In genomic region chr6:24668066-24668996, GRCh38 we compare ENCODE assay signal across 8 cellular contexts. TPM values are rescaled to one million over a fixed set of nuclear protein-coding genes. Genes with fewer than 3 reads are reported as not detected.
A peak's percentile ranks its signal among the peaks of the same experiment; 100 is the strongest.
DNase-seq lines count a peak whose midpoint lies in the region; ATAC-seq and TF ChIP-seq lines count a peak whose summit lies in the region.
"Not testable (repeated sequence)": the region's sequence is repeated elsewhere in the genome, so short reads cannot be mapped to it uniquely, and the experiment has no call there.

No MANE protein-coding gene starts in this region.

- H3K27me3 Mint-ChIP-seq in T-helper 2 cell treated with Interferon-gamma antibody and Interleukin-4, amounts not matched to agents 5 μg/mL and 100 μg/mL, for 36 hours (ENCODE audit: low read depth); activated naive CD8-positive, alpha-beta T cell treated with anti-CD3 and anti-CD28 coated beads, Interleukin-2, amount 50 U/mL, for 24 hours: not testable (repeated sequence)

- H2AFZ ChIP-seq in ACC112 (ENCODE audit: low read length, unreplicated experiment); fibroblast of lung (ENCODE audit: low read length): not testable (repeated sequence)
- peak overlapping the region; percentile 98 for H2AFZ ChIP-seq in GM23248

- peaks cover 45% of the 10 kb centered on the region for H3K36me3 Mint-ChIP-seq in T-helper 2 cell treated with Interferon-gamma antibody and Interleukin-4, amounts not matched to agents 5 μg/mL and 100 μg/mL, for 36 hours (ENCODE audit: low read depth)
- peaks cover 49% of the 10 kb centered on the region for H3K36me3 Mint-ChIP-seq in activated naive CD8-positive, alpha-beta T cell treated with anti-CD3 and anti-CD28 coated beads, Interleukin-2, amount 50 U/mL, for 24 hours (ENCODE audit: low read depth)

- H3K4me2 ChIP-seq in GM23248 (ENCODE audit: unreplicated experiment) (peak overlapping the region; percentile 95), fibroblast of lung (ENCODE audit: extremely low read depth, insufficient read depth, low read length) (peak overlapping the region; percentile 91), skeletal muscle satellite cell (ENCODE audit: low read length) (peak overlapping the region; percentile 97)

- H3K4me3 ChIP-seq in ACC112 (ENCODE audit: low read depth, low read length): peak overlapping the region; percentile 88
- peak overlapping the region; percentile 95 for H3K4me3 ChIP-seq in GM23248
- H3K4me3 ChIP-seq in NB4 (ENCODE audit: low read depth, low read length): peak overlapping the region; percentile 87
- H3K4me3 ChIP-seq in fibroblast of lung (replicated peaks in 1 of 4; ENCODE audit: control extremely low read depth in 1 of 4, insufficient read depth in 1 of 4, low read depth in 3 of 4, low read length in 4 of 4): peak overlapping the region in 1 of 4 experiments; percentile 79
- peak overlapping the region; percentile 97 for H3K4me3 ChIP-seq in lower lobe of right lung
- H3K4me3 ChIP-seq in skeletal muscle satellite cell (ENCODE audit: low read length): peak overlapping the region; percentile 95

- peaks cover 32% of the 10 kb centered on the region for H3K4me1 Mint-ChIP-seq in T-helper 2 cell treated with Interferon-gamma antibody and Interleukin-4, amounts not matched to agents 5 μg/mL and 100 μg/mL, for 36 hours (ENCODE audit: low read depth)
- peaks cover 52% of the 10 kb centered on the region for H3K4me1 Mint-ChIP-seq in activated naive CD8-positive, alpha-beta T cell treated with anti-CD3 and anti-CD28 coated beads, Interleukin-2, amount 50 U/mL, for 24 hours

- H3K9ac ChIP-seq in GM23248: peak overlapping the region; percentile 95
- not testable (repeated sequence) for H3K9ac ChIP-seq in fibroblast of lung (ENCODE audit: insufficient read depth, low read length); skeletal muscle satellite cell (ENCODE audit: low read depth, low read length)

- TF ChIP-seq POLR2A in NB4 (IDR thresholded peaks at IDR 0.05; ENCODE audit: extremely low read depth, insufficient read length): not testable (repeated sequence)

- 87 to 89% methylated on average over 17 to 18 of the region's 18 CpGs for WGBS in GM23248 (ENCODE audit: low coverage in 1 of 2, low lambda C conversion rate in 2 of 2, missing lambda C conversion rate in 2 of 2), 2 experiments

- in situ Hi-C loops in GM23248 (cut with MboI): not testable (repeated sequence)

- not testable (repeated sequence) for H3K9me2 ChIP-seq in GM23248 (ENCODE audit: insufficient read depth)

- intact Hi-C loops in lower lobe of right lung (cut with DNase I): not testable (repeated sequence)

- peaks cover 23% of the 10 kb centered on the region for H3K4me1 ChIP-seq in ACC112 (ENCODE audit: control insufficient read depth, insufficient read depth, low read length, unreplicated experiment)
- peaks cover 20% of the 10 kb centered on the region for H3K4me1 ChIP-seq in GM23248 (ENCODE audit: insufficient read depth)
- not testable (repeated sequence) for H3K4me1 ChIP-seq in fibroblast of lung (ENCODE audit: control insufficient read depth, extremely low read depth, insufficient read depth, low read length)
- H3K4me1 ChIP-seq in lower lobe of right lung: peaks cover 34% of the 10 kb centered on the region
- H3K4me1 ChIP-seq in skeletal muscle satellite cell (ENCODE audit: control insufficient read depth, insufficient read depth, low read length): peaks cover 13% of the 10 kb centered on the region

- peak overlapping the region; percentile 92 for H3K4me3 Mint-ChIP-seq in T-helper 2 cell treated with Interferon-gamma antibody and Interleukin-4, amounts not matched to agents 5 μg/mL and 100 μg/mL, for 36 hours
- H3K4me3 Mint-ChIP-seq in activated naive CD8-positive, alpha-beta T cell treated with anti-CD3 and anti-CD28 coated beads, Interleukin-2, amount 50 U/mL, for 24 hours: peak overlapping the region; percentile 99

- H3K27ac ChIP-seq in ACC112 (ENCODE audit: low read depth, low read length) (peak overlapping the region; percentile 92; the same call in 1 of the 2 replicates), GM23248 (0 out of 2 replicates have a peak overlapping the region, but pooled peaks have one; percentile 95), lower lobe of right lung (peak overlapping the region; percentile 86)
- H3K27ac ChIP-seq in fibroblast of lung (ENCODE audit: insufficient read depth, low read length): not testable (repeated sequence)

- TF ChIP-seq CTCF in NB4 (IDR thresholded peaks at IDR 0.05; ENCODE audit: low read depth, low read length); fibroblast of lung (conservative IDR thresholded peaks at IDR 0.05 in 1 of 2, IDR thresholded peaks at IDR 0.05 in 1 of 2; ENCODE audit: low read depth in 1 of 2, low read length in 2 of 2); lower lobe of right lung (IDR thresholded peaks at IDR 0.05): not testable (repeated sequence)

- H3K27ac Mint-ChIP-seq in T-helper 2 cell treated with Interferon-gamma antibody and Interleukin-4, amounts not matched to agents 5 μg/mL and 100 μg/mL, for 36 hours: not testable (repeated sequence)
- H3K27ac Mint-ChIP-seq in activated naive CD8-positive, alpha-beta T cell treated with anti-CD3 and anti-CD28 coated beads, Interleukin-2, amount 50 U/mL, for 24 hours: peak overlapping the region; percentile 97

- peaks cover 30% of the 10 kb centered on the region for H3K79me2 ChIP-seq in ACC112 (ENCODE audit: control insufficient read depth, insufficient read depth, low read length, unreplicated experiment)
- peaks cover 46% of the 10 kb centered on the region for H3K79me2 ChIP-seq in GM23248 (ENCODE audit: insufficient read depth)
- H3K79me2 ChIP-seq in fibroblast of lung (ENCODE audit: control insufficient read depth, insufficient read depth, low read length): peaks cover 17% of the 10 kb centered on the region

- not testable (repeated sequence) for H3K9me3 ChIP-seq in GM23248 (ENCODE audit: low read depth); fibroblast of lung (ENCODE audit: control insufficient read depth, insufficient read depth, low read depth, low read length); lower lobe of right lung; skeletal muscle satellite cell (replicated peaks; ENCODE audit: low read length)

- H3F3A ChIP-seq in GM23248 (ENCODE audit: insufficient read depth): not testable (repeated sequence)

- not testable (repeated sequence) for H3K27me3 ChIP-seq in ACC112 (ENCODE audit: insufficient read depth, low read length); GM23248 (replicated peaks; ENCODE audit: insufficient read depth); fibroblast of lung (ENCODE audit: control insufficient read depth, insufficient read depth, low read length); lower lobe of right lung (ENCODE audit: low read depth); skeletal muscle satellite cell (ENCODE audit: control insufficient read depth, insufficient read depth, low read length)

- H3K36me3 ChIP-seq in ACC112 (ENCODE audit: insufficient read depth, low read length): peaks cover 16% of the 10 kb centered on the region; the same call in 1 of the 2 replicates
- not testable (repeated sequence) for H3K36me3 ChIP-seq in GM23248 (ENCODE audit: low read depth); fibroblast of lung (ENCODE audit: control insufficient read depth, insufficient read depth, low read length); skeletal muscle satellite cell (ENCODE audit: insufficient read depth, low read length)
- peaks cover 15% of the 10 kb centered on the region for H3K36me3 ChIP-seq in lower lobe of right lung

- peaks cover 26% of the 10 kb centered on the region for H3K9me3 Mint-ChIP-seq in T-helper 2 cell treated with Interferon-gamma antibody and Interleukin-4, amounts not matched to agents 5 μg/mL and 100 μg/mL, for 36 hours
- H3K9me3 Mint-ChIP-seq in activated naive CD8-positive, alpha-beta T cell treated with anti-CD3 and anti-CD28 coated beads, Interleukin-2, amount 50 U/mL, for 24 hours: peaks cover 21% of the 10 kb centered on the region

- not testable (repeated sequence) for ATAC-seq in activated naive CD8-positive, alpha-beta T cell treated with anti-CD3 and anti-CD28 coated beads, Interleukin-2, amount 50 U/mL, for 24 hours; lower lobe of right lung

- not testable (repeated sequence) for H4K20me1 ChIP-seq in GM23248 (ENCODE audit: insufficient read depth); fibroblast of lung (ENCODE audit: control insufficient read depth, extremely low read depth, insufficient read depth, low read length)

- not testable (repeated sequence) for DNase-seq in GM23248; T-helper 2 cell treated with Interferon-gamma antibody and Interleukin-4, amounts not matched to agents 5 μg/mL and 100 μg/mL, for 36 hours (ENCODE audit: low spot score); activated naive CD8-positive, alpha-beta T cell treated with anti-CD3 and anti-CD28 coated beads, Interleukin-2, amount 50 U/mL, for 24 hours; fibroblast of lung (ENCODE audit: low read depth in 2 of 2); lower lobe of right lung
- peak; percentile 34 for DNase-seq in NB4 (ENCODE audit: low read depth)

RNA-seq across cellular contexts. Expression of gene ACOT13, which starts 1.5 kb away (rescaled TPM):
- 1.8 and 3.4 TPM in 2 replicates for total RNA-seq in GM23248 (2014; rRNA removed; shearing (Covaris generic))
- polyA plus RNA-seq in GM23248 (2016; fragmentation: Nextera tagmentation; extraction: Ambion mirVana) (26.2 and 27.7 TPM in 2 replicates), fibroblast of lung (23.7 and 26.4 TPM in 2 replicates)
- total RNA-seq in fibroblast of lung (7.7 and 12.2 TPM in 2 replicates), lower lobe of right lung (24.6 TPM)
- polyA plus RNA-seq in fibroblast of lung (2012): 24.9 and 26.4 TPM in 2 replicates
- polyA minus RNA-seq in fibroblast of lung (ENCODE audit: low replicate concordance): 1.3 and 2.5 TPM in 2 replicates
- total RNA-seq in skeletal muscle satellite cell (2012; rRNA removed): 6.3 and 6.6 TPM in 2 replicates

RNA-seq across cellular contexts. Expression of gene TDP2, which starts 1.6 kb away (rescaled TPM):
- 18.6 and 24.9 TPM in 2 replicates for total RNA-seq in GM23248 (2014; rRNA removed; shearing (Covaris generic))
- polyA plus RNA-seq in GM23248 (2016; fragmentation: Nextera tagmentation; extraction: Ambion mirVana) (32.4 and 34.5 TPM in 2 replicates), fibroblast of lung (32.5 and 33.2 TPM in 2 replicates)
- total RNA-seq in fibroblast of lung (29.0 and 37.5 TPM in 2 replicates), lower lobe of right lung (43.6 TPM)
- 27.5 and 30.0 TPM in 2 replicates for polyA plus RNA-seq in fibroblast of lung (2012)
- polyA minus RNA-seq in fibroblast of lung (ENCODE audit: low replicate concordance): 2.3 and 4.7 TPM in 2 replicates
- 21.4 and 26.6 TPM in 2 replicates for total RNA-seq in skeletal muscle satellite cell (2012; rRNA removed)

RNA-seq across cellular contexts. Expression of gene KIAA0319, which starts 22.3 kb away (rescaled TPM):
- not detected in 2 replicates for total RNA-seq in GM23248 (2014; rRNA removed; shearing (Covaris generic))
- 0.04 TPM in 1 of 2 replicates, not detected in the other for polyA plus RNA-seq in GM23248 (2016; fragmentation: Nextera tagmentation; extraction: Ambion mirVana)
- under 0.01 TPM in 2 replicates for total RNA-seq in fibroblast of lung
- polyA plus RNA-seq in fibroblast of lung: 0.01 and 0.08 TPM in 2 replicates
- 0.03 TPM in 1 of 2 replicates, not detected in the other for polyA plus RNA-seq in fibroblast of lung (2012)
- not detected in 2 replicates for polyA minus RNA-seq in fibroblast of lung (ENCODE audit: low replicate concordance)
- total RNA-seq in lower lobe of right lung: 1.6 TPM
- total RNA-seq in skeletal muscle satellite cell (2012; rRNA removed): under 0.01 TPM in 1 of 2 replicates, not detected in the other

RNA-seq across cellular contexts. Expression of gene C6orf62, which starts 50.6 kb away (rescaled TPM):
- 107 and 118 TPM in 2 replicates for total RNA-seq in GM23248 (2014; rRNA removed; shearing (Covaris generic))
- polyA plus RNA-seq in GM23248 (2016; fragmentation: Nextera tagmentation; extraction: Ambion mirVana) (307 and 315 TPM in 2 replicates), fibroblast of lung (120 and 147 TPM in 2 replicates)
- total RNA-seq in fibroblast of lung (72.9 and 103 TPM in 2 replicates), lower lobe of right lung (123 TPM)
- 68.0 and 80.7 TPM in 2 replicates for polyA plus RNA-seq in fibroblast of lung (2012)
- polyA minus RNA-seq in fibroblast of lung (ENCODE audit: low replicate concordance): 32.8 and 35.4 TPM in 2 replicates
- 90.4 and 118 TPM in 2 replicates for total RNA-seq in skeletal muscle satellite cell (2012; rRNA removed)
